35 cellular contexts compared by ENCODE assay signal in genomic region chr4:11518754-11519153, GRCh38.
"Had no signal": no experiment of that assay in that cellular context is flagged by ENCODE, and none has a peak within 500 bp of the region (broad histone marks: within the 10 kb centered on the region; RNA-seq: fewer than 3 reads in every experiment).

No MANE protein-coding gene starts in this region.

- H3K4me3 ChIP-seq: MG63 had no signal

- H3K27me3 ChIP-seq: MG63 had no signal

- H3K9me3 ChIP-seq: MG63 had no signal

- H3K36me3 ChIP-seq: MG63 had no signal

- DNase-seq: Kasumi-1, MG63, MM.1S, MV-4-11, NCI-H1048, NCI-H1092, NCI-H1092 treated with DMSO at 0.1 percent for 48 hours, NCI-H1105, NCI-H1105 treated with DMSO at 0.1 percent for 48 hours, NCI-H1417, NCI-H1417 treated with DMSO at 0.1 percent for 48 hours, NCI-H1436, NCI-H1436 treated with DMSO at 0.1 percent for 48 hours, NCI-H146, NCI-H1694, NCI-H1694 treated with DMSO at 0.1 percent for 48 hours, NCI-H187, NCI-H187 treated with DMSO at 0.1 percent for 48 hours, NCI-H1930, NCI-H2029, NCI-H2029 treated with DMSO at 0.1 percent for 48 hours, NCI-H2081, NCI-H2081 treated with DMSO at 0.1 percent for 48 hours, NCI-H2107, NCI-H2171, NCI-H2171 treated with DMSO at 0.1 percent for 48 hours, NCI-H2227 treated with DMSO at 0.1 percent for 48 hours, NCI-H226, NCI-H345, NCI-H446, NCI-H446 treated with DMSO at 0.1 percent for 48 hours, NCI-H510A, NCI-H510A treated with DMSO at 0.1 percent for 48 hours, NCI-H524, NCI-H524 treated with DMSO at 0.1 percent for 48 hours had no signal
